In the genomic region with DNA sequence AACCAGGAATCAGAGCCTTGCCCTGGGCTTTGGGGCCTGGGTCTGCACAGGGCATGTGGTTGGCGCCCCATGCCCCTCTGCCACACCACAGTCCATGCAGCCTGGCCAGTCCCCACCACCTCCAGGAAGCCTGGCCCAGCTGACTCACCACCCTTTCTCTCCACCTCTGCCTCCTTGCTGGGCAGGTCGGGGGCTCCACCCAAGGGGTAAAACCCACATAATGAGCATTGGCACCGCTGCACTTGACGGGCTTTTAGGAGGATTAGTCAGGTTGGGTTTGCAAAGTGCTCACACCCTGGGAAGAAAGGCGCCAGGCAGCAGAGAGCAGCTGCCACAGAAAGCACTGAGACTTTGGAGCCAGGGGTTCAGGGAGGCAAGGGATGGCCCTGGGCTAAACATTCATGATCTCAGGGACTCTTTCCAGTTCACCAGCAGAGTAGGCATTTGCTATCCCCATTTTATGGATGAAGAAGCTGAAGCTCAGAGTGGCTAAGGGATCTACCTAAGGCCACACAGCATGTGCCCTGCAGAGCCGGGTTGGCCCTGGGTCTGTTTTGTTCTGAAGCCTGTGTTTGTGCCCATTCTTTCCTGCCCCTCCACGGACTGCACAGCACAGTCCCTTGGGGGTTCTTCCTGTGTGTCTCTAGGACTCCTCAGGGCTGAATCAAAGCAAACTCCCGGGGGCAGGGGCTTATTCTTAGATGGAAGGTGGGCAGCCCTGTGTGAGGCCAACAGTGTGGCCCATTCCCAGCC, we compare ENCODE assay signal across 14 cellular contexts.
A peak's percentile ranks its signal among the peaks of the same experiment; 100 is the strongest.
DNase-seq lines count a peak whose midpoint lies in the region; ATAC-seq and TF ChIP-seq lines count a peak whose summit lies in the region.
"Had no signal": no experiment of that assay in that cellular context is flagged by ENCODE, and none has a peak within 500 bp of the region (broad histone marks: within the 10 kb centered on the region; RNA-seq: fewer than 3 reads in every experiment).

No MANE protein-coding gene starts in this region.

- 89 to 93% methylated on average over 5 to 8 of the region's 8 CpGs for WGBS in body of pancreas, 2 donors

- no peaks in the 10 kb centered on the region for H3K9me3 Mint-ChIP-seq in activated naive CD4-positive, alpha-beta T cell treated with anti-CD3 and anti-CD28 coated beads for 36 hours
- H3K9me3 Mint-ChIP-seq in activated naive CD4-positive, alpha-beta T cell treated with anti-CD3 and anti-CD28 coated beads, Interleukin-2, amount 10 ng/mL, durations not matched to agents 7 days and 5 days = no peaks in the 10 kb centered on the region
- H3K9me3 Mint-ChIP-seq in CD4-positive, alpha-beta T cell = no peaks in the 10 kb centered on the region
- H3K9me3 Mint-ChIP-seq: IgD-negative memory B cell, WTC11 had no signal

- DNase-seq in activated naive CD4-positive, alpha-beta T cell treated with anti-CD3 and anti-CD28 coated beads for 36 hours = peak; percentile 19
- no peak for DNase-seq in activated naive CD4-positive, alpha-beta T cell treated with anti-CD3 and anti-CD28 coated beads, Interleukin-2, amount 10 ng/mL, durations not matched to agents 7 days and 5 days
- DNase-seq in RWPE2 (ENCODE audit: low spot score) (peak; percentile 89), left cardiac atrium (peak; percentile 16), substantia nigra (lab: John Stamatoyannopoulos, UW) (no peak), body of pancreas (no peak)
- no peak for DNase-seq in CD4-positive, alpha-beta T cell
- DNase-seq: activated naive CD4-positive, alpha-beta T cell; dermis blood vessel endothelial cell; NCI-H2029 had no signal

- no peak for TF ChIP-seq POLR2A in body of pancreas (IDR thresholded peaks at IDR 0.05)

- H3K4me1 ChIP-seq in RWPE2 (ENCODE audit: insufficient read depth, poor library complexity, severe bottlenecking) (peaks cover 34% of the 10 kb centered on the region), body of pancreas (peaks cover 17% of the 10 kb centered on the region)

- TF ChIP-seq CTCF in RWPE2 (IDR thresholded peaks at IDR 0.05; ENCODE audit: poor library complexity, severe bottlenecking) = no peak
- no peak for TF ChIP-seq CTCF in CD4-positive, alpha-beta T cell (IDR thresholded peaks at IDR 0.05)
- no peak for TF ChIP-seq CTCF in body of pancreas (IDR thresholded peaks at IDR 0.05)

- H3K4me1 Mint-ChIP-seq in activated naive CD4-positive, alpha-beta T cell treated with anti-CD3 and anti-CD28 coated beads for 36 hours (ENCODE audit: low read depth) = no peaks in the 10 kb centered on the region
- peaks cover 4% of the 10 kb centered on the region for H3K4me1 Mint-ChIP-seq in activated naive CD4-positive, alpha-beta T cell treated with anti-CD3 and anti-CD28 coated beads, Interleukin-2, amount 10 ng/mL, durations not matched to agents 7 days and 5 days
- H3K4me1 Mint-ChIP-seq in CD4-positive, alpha-beta T cell (ENCODE audit: low read depth) = no peaks in the 10 kb centered on the region

- no peaks in the 10 kb centered on the region for H3K36me3 Mint-ChIP-seq in activated naive CD4-positive, alpha-beta T cell treated with anti-CD3 and anti-CD28 coated beads for 36 hours (ENCODE audit: low read depth)
- H3K36me3 Mint-ChIP-seq in activated naive CD4-positive, alpha-beta T cell treated with anti-CD3 and anti-CD28 coated beads, Interleukin-2, amount 10 ng/mL, durations not matched to agents 7 days and 5 days = no peaks in the 10 kb centered on the region
- no peaks in the 10 kb centered on the region for H3K36me3 Mint-ChIP-seq in CD4-positive, alpha-beta T cell (ENCODE audit: low read depth)
- H3K36me3 Mint-ChIP-seq: WTC11 had no signal

- H3K27me3 Mint-ChIP-seq in activated naive CD4-positive, alpha-beta T cell treated with anti-CD3 and anti-CD28 coated beads for 36 hours (ENCODE audit: low read depth) = peaks cover 3% of the 10 kb centered on the region
- peaks cover 17% of the 10 kb centered on the region for H3K27me3 Mint-ChIP-seq in activated naive CD4-positive, alpha-beta T cell treated with anti-CD3 and anti-CD28 coated beads, Interleukin-2, amount 10 ng/mL, durations not matched to agents 7 days and 5 days
- no peaks in the 10 kb centered on the region for H3K27me3 Mint-ChIP-seq in CD4-positive, alpha-beta T cell
- H3K27me3 Mint-ChIP-seq: IgD-negative memory B cell had no signal

- peak; percentile 47 for ATAC-seq in RWPE2 (ENCODE audit: low read depth)
- ATAC-seq in left cardiac atrium = no peak
- ATAC-seq in CD4-positive, alpha-beta T cell (ENCODE audit: poor library complexity) = no peak
- ATAC-seq in body of pancreas = no peak
- ATAC-seq in HG03139 (IDR thresholded peaks at IDR 0.05; ENCODE audit: unreplicated experiment) = no peak
- ATAC-seq: WTC11 had no signal

- H3K36me3 ChIP-seq in RWPE2 (ENCODE audit: low read depth) (no peaks in the 10 kb centered on the region), body of pancreas (replicated peaks in 1 of 2; ENCODE audit: insufficient read depth in 1 of 2, low read depth in 2 of 2) (no peaks in the 10 kb centered on the region)
- H3K36me3 ChIP-seq: BLaER1 had no signal

- H3K4me3 ChIP-seq in RWPE2 (ENCODE audit: severe bottlenecking) (no peak overlapping the region), body of pancreas (no peak overlapping the region)
- H3K4me3 ChIP-seq: BLaER1 had no signal

- H3K4me3 Mint-ChIP-seq in activated naive CD4-positive, alpha-beta T cell treated with anti-CD3 and anti-CD28 coated beads for 36 hours = no peak overlapping the region
- H3K4me3 Mint-ChIP-seq in activated naive CD4-positive, alpha-beta T cell treated with anti-CD3 and anti-CD28 coated beads, Interleukin-2, amount 10 ng/mL, durations not matched to agents 7 days and 5 days = no peak overlapping the region
- H3K4me3 Mint-ChIP-seq in CD4-positive, alpha-beta T cell = no peak overlapping the region
- H3K4me3 Mint-ChIP-seq: WTC11 had no signal

- intact Hi-C loops in activated naive CD4-positive, alpha-beta T cell treated with anti-CD3 and anti-CD28 coated beads for 36 hours (cut with micrococcal nuclease) = no loop called here
- intact Hi-C loops in left cardiac atrium (cut with DNase I) (loop anchor here in 1 of 2 donors (5.0 kb wide), 1 partner anchor 134 kb away; no protein-coding TSS in a partner anchor), body of pancreas (cut with DNase I) (loop anchor here (5.0 kb wide), 1 partner anchor 134 kb away; no protein-coding TSS in a partner anchor)
- intact Hi-C loops in CD4-positive, alpha-beta T cell (cut with DNase I, micrococcal nuclease) = no loop called here

- CTCF ChIA-PET in activated naive CD4-positive, alpha-beta T cell treated with anti-CD3 and anti-CD28 coated beads for 36 hours (lab: Charles Lee) = no interaction called here
- CTCF ChIA-PET in activated naive CD4-positive, alpha-beta T cell treated with anti-CD3 and anti-CD28 coated beads, Interleukin-2, amount 10 ng/mL, durations not matched to agents 7 days and 5 days (lab: Charles Lee) = interaction anchor here (0.9 kb wide), 1 partner anchor 39 kb away, joined by 3 read pairs; no protein-coding TSS in a partner anchor
- CTCF ChIA-PET in CD4-positive, alpha-beta T cell (lab: Charles Lee) = no interaction called here

- no peak overlapping the region for H3K27ac Mint-ChIP-seq in activated naive CD4-positive, alpha-beta T cell treated with anti-CD3 and anti-CD28 coated beads for 36 hours
- H3K27ac Mint-ChIP-seq in activated naive CD4-positive, alpha-beta T cell treated with anti-CD3 and anti-CD28 coated beads, Interleukin-2, amount 10 ng/mL, durations not matched to agents 7 days and 5 days = no peak overlapping the region
- no peak overlapping the region for H3K27ac Mint-ChIP-seq in CD4-positive, alpha-beta T cell
- H3K27ac Mint-ChIP-seq: WTC11 had no signal

- H3K27ac ChIP-seq in RWPE2 (ENCODE audit: poor library complexity, severe bottlenecking) = peak overlapping the region; percentile 86
- peak overlapping the region; percentile 89 for H3K27ac ChIP-seq in substantia nigra (ENCODE audit: low read depth, low read length, poor library complexity, severe bottlenecking)
- H3K27ac ChIP-seq in CD4-positive, alpha-beta T cell (ENCODE audit: low read depth, low read length) = no peak overlapping the region
- H3K27ac ChIP-seq in body of pancreas = no peak overlapping the region

- H3K27me3 ChIP-seq in RWPE2 (ENCODE audit: insufficient read depth, poor library complexity, severe bottlenecking) (no peaks in the 10 kb centered on the region), body of pancreas (no peaks in the 10 kb centered on the region)
- no peaks in the 10 kb centered on the region for H3K27me3 ChIP-seq in CD4-positive, alpha-beta T cell (ENCODE audit: control insufficient read depth, insufficient read depth, low read length)
- H3K27me3 ChIP-seq: BLaER1 had no signal

- POLR2A ChIA-PET in CD4-positive, alpha-beta T cell (lab: Charles Lee) = no interaction called here

- H3K9me3 ChIP-seq in RWPE2 (ENCODE audit: severe bottlenecking) (no peaks in the 10 kb centered on the region), body of pancreas (no peaks in the 10 kb centered on the region)
- no peaks in the 10 kb centered on the region for H3K9me3 ChIP-seq in CD4-positive, alpha-beta T cell (ENCODE audit: control insufficient read depth, low read length)
- H3K9me3 ChIP-seq: BLaER1 had no signal

Comparison
In these comparisons a context has a peak if more than half of its experiments do, and no peak if none do; other contexts are left out.
1. DNase-seq: peak in activated naive CD4-positive, alpha-beta T cell treated with anti-CD3 and anti-CD28 coated beads for 36 hours (single experiment), RWPE2 (single experiment) and left cardiac atrium (single experiment); none in activated naive CD4-positive, alpha-beta T cell treated with anti-CD3 and anti-CD28 coated beads, Interleukin-2, amount 10 ng/mL, durations not matched to agents 7 days and 5 days (single experiment), substantia nigra (0 of 49), CD4-positive, alpha-beta T cell (0 of 10) and body of pancreas (0 of 4).
2. H3K27ac ChIP-seq: peak in RWPE2 (single experiment) and substantia nigra (single experiment); none in CD4-positive, alpha-beta T cell (single experiment) and body of pancreas (0 of 4).